In genomic region chr6:106534564-106534982, GRCh38 we compare ENCODE assay signal across 9 cellular contexts.
DNase-seq lines count a peak whose midpoint lies in the region; ATAC-seq, FAIRE-seq and TF ChIP-seq lines count a peak whose summit lies in the region.
"Had no signal": no experiment of that assay in that cellular context is flagged by ENCODE, and none has a peak within 500 bp of the region (broad histone marks: within the 10 kb centered on the region; RNA-seq: fewer than 3 reads in every experiment).

No MANE protein-coding gene starts in this region.

- H3K36me3 Mint-ChIP-seq in CD4-positive, alpha-beta memory T cell = peaks cover 74 to 85% of the 10 kb centered on the region in 2 donors
- peaks cover 59% of the 10 kb centered on the region for H3K36me3 Mint-ChIP-seq in activated T-helper 1 cell treated with anti-CD3 and anti-CD28 coated beads, Interleukin-12 subunit alpha, Interleukin-12 subunit beta, Interleukin-2, Interleukin-4 antibody, amounts not matched to agents 30 ng/mL and 10 ng/mL and 1 ng/mL, durations not matched to agents 14 hours and 24 hours and 36 hours (ENCODE audit: low read depth)
- H3K36me3 Mint-ChIP-seq in naive thymus-derived CD4-positive, alpha-beta T cell = peaks cover 11 to 74% (median 57%) of the 10 kb centered on the region in 5 donors

- H3K9me3 Mint-ChIP-seq in CD4-positive, alpha-beta memory T cell = no peaks in the 10 kb centered on the region
- no peaks in the 10 kb centered on the region for H3K9me3 Mint-ChIP-seq in activated T-helper 1 cell treated with anti-CD3 and anti-CD28 coated beads, Interleukin-12 subunit alpha, Interleukin-12 subunit beta, Interleukin-2, Interleukin-4 antibody, amounts not matched to agents 30 ng/mL and 10 ng/mL and 1 ng/mL, durations not matched to agents 14 hours and 24 hours and 36 hours
- H3K9me3 Mint-ChIP-seq in naive thymus-derived CD4-positive, alpha-beta T cell = no peaks in the 10 kb centered on the region

- no peak overlapping the region for H3K4me3 ChIP-seq in CD4-positive, alpha-beta memory T cell (ENCODE audit: low read length in 2 of 2)
- H3K4me3 ChIP-seq in naive thymus-derived CD4-positive, alpha-beta T cell (ENCODE audit: low read length) = no peak overlapping the region
- H3K4me3 ChIP-seq: suprapubic skin had no signal

- peak in 1 of 5 donors; percentile 35 for DNase-seq in CD4-positive, alpha-beta memory T cell
- no peak for DNase-seq in activated T-helper 1 cell treated with anti-CD3 and anti-CD28 coated beads, Interleukin-12 subunit alpha, Interleukin-12 subunit beta, Interleukin-2, Interleukin-4 antibody, amounts not matched to agents 30 ng/mL and 10 ng/mL and 1 ng/mL, durations not matched to agents 14 hours and 24 hours and 36 hours (ENCODE audit: low spot score)
- DNase-seq in naive thymus-derived CD4-positive, alpha-beta T cell = peak in 1 of 9 donors; percentile 53
- DNase-seq in GM12891 (ENCODE audit: insufficient read length, low spot score) (no peak), HCEC 1CT (no peak), NCI-H2107 (lab: John Stamatoyannopoulos, UW) (no peak), GOT3 (lab: John Stamatoyannopoulos, UW) (no peak)

- CTCF ChIA-PET in CD4-positive, alpha-beta memory T cell (lab: Charles Lee; ENCODE audit: partially characterized antibody) = interaction anchor here (1.0 to 3.3 kb wide), 7 partner anchors 9 to 58 kb away, joined by 3 to 44 read pairs (median 5); no protein-coding TSS in a partner anchor
- CTCF ChIA-PET in naive thymus-derived CD4-positive, alpha-beta T cell (lab: Charles Lee) = interaction anchor here (0.6 to 1.5 kb wide), 3 partner anchors 21 to 89 kb away, joined by 3 to 5 read pairs (median 3); no protein-coding TSS in a partner anchor

- no peak overlapping the region for H3K27ac ChIP-seq in CD4-positive, alpha-beta memory T cell (ENCODE audit: low read depth, low read length)
- no peak overlapping the region for H3K27ac ChIP-seq in naive thymus-derived CD4-positive, alpha-beta T cell (ENCODE audit: low read depth, low read length)
- H3K27ac ChIP-seq: suprapubic skin had no signal

- peaks cover 79% of the 10 kb centered on the region for H3K4me1 ChIP-seq in CD4-positive, alpha-beta memory T cell (ENCODE audit: insufficient read depth, low read length)
- peaks cover 19 to 28% of the 10 kb centered on the region in 2 donors for H3K4me1 ChIP-seq in naive thymus-derived CD4-positive, alpha-beta T cell (ENCODE audit: control insufficient read depth in 2 of 2, insufficient read depth in 2 of 2, low read length in 2 of 2)

- intact Hi-C loops in CD4-positive, alpha-beta memory T cell (cut with micrococcal nuclease) = loop anchor here (1.0 kb wide), 1 partner anchor 9 kb away; no protein-coding TSS in a partner anchor
- intact Hi-C loops in activated T-helper 1 cell treated with anti-CD3 and anti-CD28 coated beads, Interleukin-12 subunit alpha, Interleukin-12 subunit beta, Interleukin-2, Interleukin-4 antibody, amounts not matched to agents 30 ng/mL and 10 ng/mL and 1 ng/mL, durations not matched to agents 14 hours and 24 hours and 36 hours (cut with micrococcal nuclease) = loop anchor here (1.0 kb wide), 4 partner anchors 9 to 21 kb away; no protein-coding TSS in a partner anchor
- intact Hi-C loops in naive thymus-derived CD4-positive, alpha-beta T cell (cut with micrococcal nuclease) = loop anchor here (1.0 kb wide), 2 partner anchors 8 to 13 kb away; no protein-coding TSS in a partner anchor

- peaks cover 73 to 87% (median 80%) of the 10 kb centered on the region in 4 donors for H3K4me1 Mint-ChIP-seq in CD4-positive, alpha-beta memory T cell
- H3K4me1 Mint-ChIP-seq in activated T-helper 1 cell treated with anti-CD3 and anti-CD28 coated beads, Interleukin-12 subunit alpha, Interleukin-12 subunit beta, Interleukin-2, Interleukin-4 antibody, amounts not matched to agents 30 ng/mL and 10 ng/mL and 1 ng/mL, durations not matched to agents 14 hours and 24 hours and 36 hours (ENCODE audit: low read depth) = peaks cover 66% of the 10 kb centered on the region
- H3K4me1 Mint-ChIP-seq in naive thymus-derived CD4-positive, alpha-beta T cell = peaks cover 34 to 88% (median 80%) of the 10 kb centered on the region in 7 donors

- TF ChIP-seq POLR2A in GM12891 (IDR thresholded peaks at IDR 0.05; ENCODE audit: low read depth, low read length) = no peak

- POLR2A ChIA-PET in CD4-positive, alpha-beta memory T cell (lab: Charles Lee; ENCODE audit: partially characterized antibody) = interaction anchor here (1.1 to 7.2 kb wide), 6 partner anchors 9 to 24 kb away, joined by 3 to 74 read pairs (median 12); no protein-coding TSS in a partner anchor
- POLR2A ChIA-PET in naive thymus-derived CD4-positive, alpha-beta T cell (lab: Charles Lee) = interaction anchor here (1.2 to 2.2 kb wide), 4 partner anchors 9 to 22 kb away, joined by 6 to 14 read pairs (median 9); no protein-coding TSS in a partner anchor

- peak overlapping the region; percentile 9 to 86 (median 67) for H3K27ac Mint-ChIP-seq in CD4-positive, alpha-beta memory T cell
- peak overlapping the region; percentile 74 for H3K27ac Mint-ChIP-seq in activated T-helper 1 cell treated with anti-CD3 and anti-CD28 coated beads, Interleukin-12 subunit alpha, Interleukin-12 subunit beta, Interleukin-2, Interleukin-4 antibody, amounts not matched to agents 30 ng/mL and 10 ng/mL and 1 ng/mL, durations not matched to agents 14 hours and 24 hours and 36 hours
- H3K27ac Mint-ChIP-seq in naive thymus-derived CD4-positive, alpha-beta T cell = peak overlapping the region; percentile 2 to 88 (median 66)

- no peaks in the 10 kb centered on the region for H3K27me3 ChIP-seq in CD4-positive, alpha-beta memory T cell (ENCODE audit: insufficient read depth, low read length)
- no peaks in the 10 kb centered on the region for H3K27me3 ChIP-seq in naive thymus-derived CD4-positive, alpha-beta T cell (ENCODE audit: control insufficient read depth in 2 of 2, insufficient read depth in 2 of 2, low read length in 2 of 2)
- H3K27me3 ChIP-seq: suprapubic skin had no signal

- peak overlapping the region in 5 of 8 donors; percentile 4 to 70 (median 46) for H3K4me3 Mint-ChIP-seq in CD4-positive, alpha-beta memory T cell
- H3K4me3 Mint-ChIP-seq in activated T-helper 1 cell treated with anti-CD3 and anti-CD28 coated beads, Interleukin-12 subunit alpha, Interleukin-12 subunit beta, Interleukin-2, Interleukin-4 antibody, amounts not matched to agents 30 ng/mL and 10 ng/mL and 1 ng/mL, durations not matched to agents 14 hours and 24 hours and 36 hours = peak overlapping the region; percentile 10
- peak overlapping the region in 5 of 10 donors; percentile 7 to 51 (median 43) for H3K4me3 Mint-ChIP-seq in naive thymus-derived CD4-positive, alpha-beta T cell

- H3K27me3 Mint-ChIP-seq in CD4-positive, alpha-beta memory T cell = no peaks in the 10 kb centered on the region
- H3K27me3 Mint-ChIP-seq in activated T-helper 1 cell treated with anti-CD3 and anti-CD28 coated beads, Interleukin-12 subunit alpha, Interleukin-12 subunit beta, Interleukin-2, Interleukin-4 antibody, amounts not matched to agents 30 ng/mL and 10 ng/mL and 1 ng/mL, durations not matched to agents 14 hours and 24 hours and 36 hours (ENCODE audit: insufficient read depth) = no peaks in the 10 kb centered on the region
- H3K27me3 Mint-ChIP-seq in naive thymus-derived CD4-positive, alpha-beta T cell = no peaks in the 10 kb centered on the region

- no peaks in the 10 kb centered on the region for H3K9me3 ChIP-seq in CD4-positive, alpha-beta memory T cell (ENCODE audit: control insufficient read depth in 1 of 2, low read length in 2 of 2)
- no peaks in the 10 kb centered on the region for H3K9me3 ChIP-seq in naive thymus-derived CD4-positive, alpha-beta T cell (ENCODE audit: control insufficient read depth in 2 of 3, low read length in 3 of 3)
- H3K9me3 ChIP-seq: suprapubic skin had no signal

- FAIRE-seq in GM12891 (lab: Jason Lieb, UNC) = no peak

- H3K36me3 ChIP-seq in CD4-positive, alpha-beta memory T cell (ENCODE audit: insufficient read depth, low read length) = peaks cover 31% of the 10 kb centered on the region
- H3K36me3 ChIP-seq in naive thymus-derived CD4-positive, alpha-beta T cell (ENCODE audit: control insufficient read depth in 2 of 3, insufficient read depth in 3 of 3, low read length in 3 of 3) = peaks cover 15 to 23% (median 18%) of the 10 kb centered on the region in 3 experiments

- peak; percentile 45 for ATAC-seq in HG03354 (IDR thresholded peaks at IDR 0.05; ENCODE audit: poor library complexity, severe bottlenecking, unreplicated experiment)
- peak; percentile 50 for ATAC-seq in naive thymus-derived CD4-positive, alpha-beta T cell

TF ChIP-seq in GM12891, 5 proteins besides CTCF, POLR2A, EP300 and RAD21:
- no peak for TF ChIP-seq POLR2AphosphoS5 (IDR thresholded peaks at IDR 0.05; ENCODE audit: low read depth, low read length)
- no peak for TF ChIP-seq SPI1 (IDR thresholded peaks at IDR 0.05; ENCODE audit: low read depth, low read length)
- no peak for TF ChIP-seq TAF1 (IDR thresholded peaks at IDR 0.05; ENCODE audit: low read depth, low read length)
- no peak for TF ChIP-seq PAX5 (IDR thresholded peaks at IDR 0.05; ENCODE audit: insufficient read depth, low read length, severe bottlenecking)
- no peak for TF ChIP-seq POU2F2 (IDR thresholded peaks at IDR 0.05; ENCODE audit: low read depth, low read length)
